Comparison of ENCODE assay signal across 22 cellular contexts in genomic region chr3:38115645-38116427, GRCh38. TPM values are rescaled to one million over a fixed set of nuclear protein-coding genes. Genes with fewer than 3 reads are reported as not detected.
DNase-seq lines count a peak whose midpoint lies in the region; ATAC-seq, FAIRE-seq and TF ChIP-seq lines count a peak whose summit lies in the region.
"Had no signal": no experiment of that assay in that cellular context is flagged by ENCODE, and none has a peak within 500 bp of the region (broad histone marks: within the 10 kb centered on the region; RNA-seq: fewer than 3 reads in every experiment).

No MANE protein-coding gene starts in this region.

- TF ChIP-seq CTCF in astrocyte (IDR thresholded peaks at IDR 0.05; ENCODE audit: insufficient read depth, low read depth, low read length) (no peak), BE2C (IDR thresholded peaks at IDR 0.05; ENCODE audit: low read depth, low read length) (no peak)

- H2AFZ ChIP-seq in astrocyte (ENCODE audit: low read depth, low read length), result no peak overlapping the region
- H2AFZ ChIP-seq: GM23248 had no signal

- peaks cover 3% of the 10 kb centered on the region for H4K20me1 ChIP-seq in astrocyte (ENCODE audit: insufficient read depth, low read length)

- DNase-seq in stimulated activated naive CD8-positive, alpha-beta T cell treated with anti-CD3 and anti-CD28 coated beads, Interleukin-15, amount 100 ng/mL, for 72 hours, result no peak
- no peak for DNase-seq in stimulated activated naive CD8-positive, alpha-beta T cell treated with anti-CD3 and anti-CD28 coated beads, Interleukin-15, Interleukin-2, amounts not matched to agents 100 U/mL and 50 U/mL, for 24 hours
- DNase-seq in astrocyte (ENCODE audit: low read depth) (no peak), mesenteric fat pad (ENCODE audit: low spot score) (peak; percentile 83), NCI-H510A (lab: John Stamatoyannopoulos, UW) (no peak), BE2C (no peak)
- DNase-seq in activated CD4-positive, alpha-beta memory T cell treated with anti-CD3 and anti-CD28 coated beads for 36 hours, result no peak
- DNase-seq: activated CD8-positive, alpha-beta T cell treated with anti-CD3 and anti-CD28 coated beads for 36 hours; amniotic stem cell; NCI-H1092 treated with DMSO at 0.1 percent for 48 hours; NCI-H524 treated with DMSO at 0.1 percent for 48 hours; retina; SHP77 treated with DMSO at 0.1 percent for 48 hours had no signal

- H3K27ac Mint-ChIP-seq in stimulated activated naive CD8-positive, alpha-beta T cell treated with anti-CD3 and anti-CD28 coated beads, Interleukin-15, amount 100 ng/mL, for 72 hours, result peak overlapping the region; percentile 15 to 81
- peak overlapping the region; percentile 16 for H3K27ac Mint-ChIP-seq in astrocyte (ENCODE audit: unreplicated experiment)
- H3K27ac Mint-ChIP-seq in activated CD4-positive, alpha-beta memory T cell treated with anti-CD3 and anti-CD28 coated beads for 36 hours, result no peak overlapping the region
- H3K27ac Mint-ChIP-seq: activated CD8-positive, alpha-beta T cell treated with anti-CD3 and anti-CD28 coated beads for 36 hours; activated T-helper 1 cell treated with anti-CD3 and anti-CD28 coated beads, Interleukin-12 subunit alpha, Interleukin-12 subunit beta, Interleukin-2, Interleukin-4 antibody, amounts not matched to agents 30 ng/mL and 10 ng/mL and 1 ng/mL, durations not matched to agents 14 hours and 24 hours and 36 hours; T-cell had no signal

- H3K4me1 ChIP-seq in astrocyte (ENCODE audit: insufficient read depth, low read length) (no peaks in the 10 kb centered on the region), BE2C (no peaks in the 10 kb centered on the region)

- H3K27me3 ChIP-seq in astrocyte (ENCODE audit: insufficient read depth, low read length), result no peaks in the 10 kb centered on the region
- H3K27me3 ChIP-seq in BE2C, result no peaks in the 10 kb centered on the region
- H3K27me3 ChIP-seq: cardiac muscle cell, neutrophil had no signal

- intact Hi-C loops in activated CD4-positive, alpha-beta memory T cell treated with anti-CD3 and anti-CD28 coated beads for 36 hours (cut with micrococcal nuclease), result loop anchor here (5.0 to 10.0 kb wide), 3 partner anchors 141 to 361 kb away; partner anchors contain the start of gene XYLB

- no peaks in the 10 kb centered on the region for H3K27me3 Mint-ChIP-seq in stimulated activated naive CD8-positive, alpha-beta T cell treated with anti-CD3 and anti-CD28 coated beads, Interleukin-15, amount 100 ng/mL, for 72 hours
- peaks cover 14% of the 10 kb centered on the region for H3K27me3 Mint-ChIP-seq in astrocyte (ENCODE audit: low read depth, unreplicated experiment)
- H3K27me3 Mint-ChIP-seq in activated CD4-positive, alpha-beta memory T cell treated with anti-CD3 and anti-CD28 coated beads for 36 hours, result no peaks in the 10 kb centered on the region
- H3K27me3 Mint-ChIP-seq: activated CD8-positive, alpha-beta T cell treated with anti-CD3 and anti-CD28 coated beads for 36 hours; T-cell had no signal

- H3K36me3 Mint-ChIP-seq in astrocyte (ENCODE audit: low read depth, unreplicated experiment), result peaks cover 11% of the 10 kb centered on the region
- peaks cover 5% of the 10 kb centered on the region for H3K36me3 Mint-ChIP-seq in activated CD4-positive, alpha-beta memory T cell treated with anti-CD3 and anti-CD28 coated beads for 36 hours

- no peak overlapping the region for H3K4me3 ChIP-seq in astrocyte (ENCODE audit: insufficient read depth, low read depth, low read length)
- no peak overlapping the region for H3K4me3 ChIP-seq in BE2C (ENCODE audit: low read depth, low read length)
- H3K4me3 ChIP-seq: cardiac muscle cell, GM23248, thoracic aorta had no signal

- no peaks in the 10 kb centered on the region for H3K79me2 ChIP-seq in astrocyte (ENCODE audit: insufficient read depth, low read length)

- CTCF ChIA-PET in activated CD4-positive, alpha-beta memory T cell treated with anti-CD3 and anti-CD28 coated beads for 36 hours (lab: Charles Lee), result interaction anchor here (0.7 to 5.2 kb wide), 6 partner anchors 8 to 406 kb away, joined by 3 to 41 read pairs (median 4); partner anchors contain the start of gene XYLB

- H3K9me3 Mint-ChIP-seq in stimulated activated naive CD8-positive, alpha-beta T cell treated with anti-CD3 and anti-CD28 coated beads, Interleukin-15, amount 100 ng/mL, for 72 hours, result no peaks in the 10 kb centered on the region
- H3K9me3 Mint-ChIP-seq in astrocyte (ENCODE audit: unreplicated experiment), result peaks cover 2% of the 10 kb centered on the region
- no peaks in the 10 kb centered on the region for H3K9me3 Mint-ChIP-seq in activated CD4-positive, alpha-beta memory T cell treated with anti-CD3 and anti-CD28 coated beads for 36 hours
- H3K9me3 Mint-ChIP-seq: activated CD8-positive, alpha-beta T cell treated with anti-CD3 and anti-CD28 coated beads for 36 hours; activated T-helper 1 cell treated with anti-CD3 and anti-CD28 coated beads, Interleukin-12 subunit alpha, Interleukin-12 subunit beta, Interleukin-2, Interleukin-4 antibody, amounts not matched to agents 30 ng/mL and 10 ng/mL and 1 ng/mL, durations not matched to agents 14 hours and 24 hours and 36 hours; T-cell had no signal

- POLR2A ChIA-PET in activated CD4-positive, alpha-beta memory T cell treated with anti-CD3 and anti-CD28 coated beads for 36 hours (lab: Charles Lee), result interaction anchor here (1.2 kb wide), 1 partner anchor 50 kb away, joined by 3 read pairs; no protein-coding TSS in a partner anchor

- H3K4me3 Mint-ChIP-seq in stimulated activated naive CD8-positive, alpha-beta T cell treated with anti-CD3 and anti-CD28 coated beads, Interleukin-15, amount 100 ng/mL, for 72 hours, result no peak overlapping the region
- H3K4me3 Mint-ChIP-seq in astrocyte (ENCODE audit: unreplicated experiment), result no peak overlapping the region
- H3K4me3 Mint-ChIP-seq in activated CD4-positive, alpha-beta memory T cell treated with anti-CD3 and anti-CD28 coated beads for 36 hours, result no peak overlapping the region
- H3K4me3 Mint-ChIP-seq: activated CD8-positive, alpha-beta T cell treated with anti-CD3 and anti-CD28 coated beads for 36 hours; activated T-helper 1 cell treated with anti-CD3 and anti-CD28 coated beads, Interleukin-12 subunit alpha, Interleukin-12 subunit beta, Interleukin-2, Interleukin-4 antibody, amounts not matched to agents 30 ng/mL and 10 ng/mL and 1 ng/mL, durations not matched to agents 14 hours and 24 hours and 36 hours; T-cell had no signal

- H3K9me3 ChIP-seq in astrocyte (ENCODE audit: insufficient read depth, low read depth, low read length), result no peaks in the 10 kb centered on the region
- H3K9me3 ChIP-seq in BE2C, result no peaks in the 10 kb centered on the region
- H3K9me3 ChIP-seq: neutrophil, thoracic aorta had no signal

- no peak overlapping the region for H3K9ac ChIP-seq in astrocyte (ENCODE audit: low read length)
- H3K9ac ChIP-seq: GM23248 had no signal

- no peak for FAIRE-seq in astrocyte (lab: Jason Lieb, UNC)
- FAIRE-seq: GM19239, HTR-8/SVneo had no signal

- no peak overlapping the region for H3K27ac ChIP-seq in astrocyte (ENCODE audit: low read depth, low read length)
- H3K27ac ChIP-seq: cardiac muscle cell, GM23248, neutrophil, thoracic aorta had no signal

- no peak overlapping the region for H3K4me2 ChIP-seq in astrocyte (ENCODE audit: low read length)

- H3K4me1 Mint-ChIP-seq in stimulated activated naive CD8-positive, alpha-beta T cell treated with anti-CD3 and anti-CD28 coated beads, Interleukin-15, amount 100 ng/mL, for 72 hours, result peaks cover 18% of the 10 kb centered on the region
- H3K4me1 Mint-ChIP-seq in astrocyte (ENCODE audit: low read depth, unreplicated experiment), result no peaks in the 10 kb centered on the region
- H3K4me1 Mint-ChIP-seq in activated CD4-positive, alpha-beta memory T cell treated with anti-CD3 and anti-CD28 coated beads for 36 hours (ENCODE audit: low read depth), result no peaks in the 10 kb centered on the region

- no peak for ATAC-seq in stimulated activated naive CD8-positive, alpha-beta T cell treated with anti-CD3 and anti-CD28 coated beads, Interleukin-15, amount 100 ng/mL, for 72 hours
- no peak for ATAC-seq in stimulated activated naive CD8-positive, alpha-beta T cell treated with anti-CD3 and anti-CD28 coated beads, Interleukin-15, Interleukin-2, amounts not matched to agents 100 U/mL and 50 U/mL, for 24 hours
- ATAC-seq: activated CD8-positive, alpha-beta T cell treated with anti-CD3 and anti-CD28 coated beads for 36 hours; T-cell had no signal

- H3K36me3 ChIP-seq in astrocyte (ENCODE audit: insufficient read depth, low read length) (no peaks in the 10 kb centered on the region), BE2C (no peaks in the 10 kb centered on the region)
- H3K36me3 ChIP-seq: cardiac muscle cell, thoracic aorta had no signal

RNA-seq across cellular contexts. Expression of gene ACAA1, which starts 21.1 kb away (rescaled TPM):
- 67.0 and 69.4 TPM in 2 replicates for total RNA-seq in astrocyte
- total RNA-seq in mesenteric fat pad, result 67.6 TPM
- 40.7 TPM for polyA plus RNA-seq in BE2C (2012; ENCODE audit: insufficient read depth, insufficient read length, low read depth)
- 10 to 100 TPM; 55.5 to 57.7 TPM for total RNA-seq in activated CD4-positive, alpha-beta memory T cell treated with anti-CD3 and anti-CD28 coated beads for 36 hours

RNA-seq across cellular contexts. Expression of gene MYD88, which starts 22.6 kb away (rescaled TPM):
- 50.6 and 55.8 TPM in 2 replicates for total RNA-seq in astrocyte
- 40.0 TPM for total RNA-seq in mesenteric fat pad
- polyA plus RNA-seq in BE2C (2012; ENCODE audit: insufficient read depth, insufficient read length, low read depth), result 9.3 TPM
- 10 to 100 TPM; 32.3 to 34.8 TPM for total RNA-seq in activated CD4-positive, alpha-beta memory T cell treated with anti-CD3 and anti-CD28 coated beads for 36 hours
- total RNA-seq: G401 had no signal

RNA-seq across cellular contexts. Expression of gene OXSR1, which starts 49.5 kb away (rescaled TPM):
- total RNA-seq in astrocyte (78.2 and 83.1 TPM in 2 replicates), mesenteric fat pad (51.8 TPM)
- polyA plus RNA-seq in BE2C (2012; ENCODE audit: insufficient read depth, insufficient read length, low read depth), result 11.0 TPM
- total RNA-seq in activated CD4-positive, alpha-beta memory T cell treated with anti-CD3 and anti-CD28 coated beads for 36 hours, result 10 to 100 TPM; 47.5 to 48.5 TPM
